Comparison of ENCODE assay signal across 8 cellular contexts in the genomic region with DNA sequence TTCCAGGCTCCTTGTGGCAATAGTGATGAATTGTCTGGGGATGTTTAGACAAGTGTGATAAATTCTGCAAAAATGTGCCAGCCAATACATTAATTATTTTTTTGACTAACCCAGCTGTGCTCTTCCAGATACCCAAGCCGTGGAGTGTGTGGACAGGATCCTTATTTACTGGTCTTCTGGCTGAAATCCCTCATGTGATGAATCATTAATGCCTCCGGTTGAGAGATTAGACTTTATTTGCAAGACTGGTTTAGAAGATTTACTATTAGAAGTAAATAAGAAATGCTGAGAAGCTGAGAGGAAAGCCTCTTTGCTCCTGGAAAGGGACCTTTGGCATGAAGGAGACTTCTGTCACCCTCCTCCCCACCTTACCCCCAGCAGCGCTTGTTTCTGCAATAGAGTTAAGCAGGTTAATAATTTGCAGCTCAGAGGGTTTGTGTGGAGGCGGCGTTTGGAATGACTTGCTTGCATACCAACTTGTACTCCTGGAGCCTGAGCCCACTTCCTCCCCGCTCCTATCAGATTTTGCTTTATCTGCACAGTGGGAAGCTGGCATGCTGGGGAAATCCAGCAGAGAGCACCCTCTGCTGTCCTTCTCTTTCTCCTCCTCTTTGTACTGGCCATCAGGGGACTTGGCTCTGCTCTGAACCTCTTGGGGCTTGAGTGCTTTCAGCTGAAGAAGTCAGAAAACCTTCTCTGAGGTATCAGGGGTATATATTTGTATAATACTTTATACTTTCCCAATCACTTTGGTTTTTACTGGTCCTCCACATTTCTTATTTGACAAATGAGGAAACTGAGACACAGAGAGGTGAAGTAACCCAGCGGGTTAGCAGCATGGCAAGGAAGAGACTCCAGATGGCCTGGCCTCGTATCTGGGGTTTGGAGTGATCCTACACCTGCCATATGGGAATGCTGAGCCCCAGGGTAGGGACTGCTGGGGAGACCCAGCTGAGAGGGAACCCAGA. TPM values are rescaled to one million over a fixed set of nuclear protein-coding genes. Genes with fewer than 3 reads are reported as not detected.
DNase-seq lines count a peak whose midpoint lies in the region; ATAC-seq and TF ChIP-seq lines count a peak whose summit lies in the region.

No MANE protein-coding gene starts in this region.

- TF ChIP-seq CTCF in IMR-90 (conservative IDR thresholded peaks at IDR 0.05; ENCODE audit: low read depth, low read length) (peak; percentile 74), cardiac muscle cell (IDR thresholded peaks at IDR 0.05; ENCODE audit: low read depth, low read length) (peak; percentile 63)

- H3K9me3 ChIP-seq in IMR-90 (ENCODE audit: control insufficient read depth, insufficient read depth, low read length) (no peaks in the 10 kb centered on the region), cardiac muscle cell (ENCODE audit: low read depth) (no peaks in the 10 kb centered on the region)

- POLR2A ChIA-PET in IMR-90 (lab: Charles Lee; ENCODE audit: unreplicated experiment) = no interaction called here

- H3K27me3 ChIP-seq in IMR-90 (ENCODE audit: control insufficient read depth, insufficient read depth, low read length) = peaks cover 20% of the 10 kb centered on the region
- H3K27me3 ChIP-seq in cardiac muscle cell = no peaks in the 10 kb centered on the region

- H3K56ac ChIP-seq in IMR-90 (ENCODE audit: extremely low read depth, insufficient read depth, low read length) = no peak overlapping the region

- intact Hi-C loops in IMR-90 (cut with micrococcal nuclease) = loop anchor here (1.0 to 10.0 kb wide), 5 partner anchors 47 to 663 kb away; no protein-coding TSS in a partner anchor

- in situ Hi-C loops in IMR-90 (cut with MboI; ENCODE audit: low sequenced_read_pairs) = loop anchor here (25.0 kb wide), 1 partner anchor 204 kb away; no protein-coding TSS in a partner anchor

- H3K27ac ChIP-seq in IMR-90 (ENCODE audit: insufficient read depth, low read length) (no peak overlapping the region), cardiac muscle cell (no peak overlapping the region)

- H4K20me1 ChIP-seq in IMR-90 (ENCODE audit: insufficient read depth, low read length) = peaks cover 4% of the 10 kb centered on the region; the same call in 1 of the 2 replicates

- H2AK5ac ChIP-seq in IMR-90 (ENCODE audit: low read depth, low read length) = peak overlapping the region; percentile 40; the same call in 1 of the 2 replicates

- no peak overlapping the region for H4K8ac ChIP-seq in IMR-90 (ENCODE audit: low read depth in 2 of 2, low read length in 2 of 2)

- no peak overlapping the region for H2AK9ac ChIP-seq in IMR-90 (replicated peaks; ENCODE audit: low read depth, low read length, poor library complexity)

- TF ChIP-seq POLR2A in IMR-90 (IDR thresholded peaks at IDR 0.05; ENCODE audit: low read depth, low read length) = no peak

- peak overlapping the region; percentile 60 for H3K4me2 ChIP-seq in IMR-90 (ENCODE audit: low read depth, low read length)

- no peak overlapping the region for H3K9ac ChIP-seq in IMR-90 (ENCODE audit: low read depth, low read length)

- no peak overlapping the region for H2BK15ac ChIP-seq in IMR-90 (ENCODE audit: low read depth, low read length)

- H3K4me1 ChIP-seq in IMR-90 (ENCODE audit: control insufficient read depth, insufficient read depth, low read length) (peaks cover 7% of the 10 kb centered on the region), cardiac muscle cell (ENCODE audit: low read depth) (peaks cover 4% of the 10 kb centered on the region)

- DNase-seq in DMS153 treated with DMSO at 0.1 percent for 48 hours (lab: John Stamatoyannopoulos, UW; ENCODE audit: unreplicated experiment) (peak; percentile 14), IMR-90 (peak; percentile 75), UCSD-AML1 (lab: John Stamatoyannopoulos, UW; ENCODE audit: unreplicated experiment) (peak; percentile 42), cardiac muscle cell (ENCODE audit: low read depth in 1 of 2, low spot score in 1 of 2) (peak; percentile 64 to 73), renal cortical epithelial cell (ENCODE audit: low read depth) (peak; percentile 100)
- DNase-seq in stimulated activated naive CD4-positive, alpha-beta T cell (lab: John Stamatoyannopoulos, UW) = no peak

- no peak overlapping the region for H4K5ac ChIP-seq in IMR-90 (ENCODE audit: low read depth, low read length)

- WGBS in IMR-90 (ENCODE audit: extremely low coverage in 2 of 2, insufficient read length in 1 of 2), 2 experiments = no CpG with 5 or more reads among the region's 8 CpGs

- no peak overlapping the region for H3K23ac ChIP-seq in IMR-90 (ENCODE audit: low read depth, low read length)

- H3K4me3 ChIP-seq in IMR-90 (ENCODE audit: insufficient read depth, low read depth, low read length) = no peak overlapping the region
- H3K4me3 ChIP-seq in cardiac muscle cell = no peak overlapping the region

- H2AFZ ChIP-seq in IMR-90 (replicated peaks; ENCODE audit: low read length, poor library complexity) = peak overlapping the region; percentile 34

- H2BK5ac ChIP-seq in IMR-90 (ENCODE audit: low read depth, low read length, poor library complexity, severe bottlenecking) = no peak overlapping the region

- no peak overlapping the region for H3K18ac ChIP-seq in IMR-90 (ENCODE audit: low read depth, low read length)

- TF ChIP-seq RAD21 in IMR-90 (IDR thresholded peaks at IDR 0.05; ENCODE audit: low read length) = peak; percentile 79

- CTCF ChIA-PET in IMR-90 (lab: Yijun Ruan, JAX) = interaction anchor here (0.5 to 1.6 kb wide), 13 partner anchors 10 to 205 kb away, joined by 3 to 10 read pairs (median 4); no protein-coding TSS in a partner anchor

- dilution Hi-C loops in IMR-90 (cut with HindIII; ENCODE audit: low sequenced_read_pairs, unreplicated experiment) = no loop called here

- ATAC-seq in IMR-90 (ENCODE audit: low read depth) (peak; percentile 95), esophagus mucosa (no peak)
- ATAC-seq in activated CD4-positive, CD25-positive, alpha-beta regulatory T cell treated with anti-CD3 and anti-CD28 coated beads, Interleukin-2, amount 50 U/mL, for 24 hours = no peak

- no peak overlapping the region for H4K91ac ChIP-seq in IMR-90 (ENCODE audit: insufficient read depth, low read depth, low read length)

- 0 out of 2 replicates have a peak overlapping the region, but pooled peaks have one; percentile 28 for H3K14ac ChIP-seq in IMR-90 (replicated peaks; ENCODE audit: low read depth, low read length)

- no peak overlapping the region for H2BK120ac ChIP-seq in IMR-90 (ENCODE audit: low read depth, low read length)

- no peak overlapping the region for H2BK20ac ChIP-seq in IMR-90 (ENCODE audit: low read depth, low read length)

- H3K79me1 ChIP-seq in IMR-90 (ENCODE audit: low read depth in 1 of 2, low read length in 2 of 2) = no peaks in the 10 kb centered on the region

- peak overlapping the region; percentile 40; the same call in 1 of the 2 replicates for H3K4ac ChIP-seq in IMR-90 (ENCODE audit: low read depth, low read length)

- H3K9me1 ChIP-seq in IMR-90 (ENCODE audit: insufficient read depth, low read length) = peaks cover 6% of the 10 kb centered on the region; the same call in 1 of the 2 replicates

- no peaks in the 10 kb centered on the region for H3K36me3 ChIP-seq in IMR-90 (ENCODE audit: control insufficient read depth, insufficient read depth, low read length)
- H3K36me3 ChIP-seq in cardiac muscle cell = no peaks in the 10 kb centered on the region

- BruUV-seq in IMR-90 (replicated peaks; lab: Mats Ljungman, UMichigan) = no TSS peak

TF ChIP-seq in IMR-90, 13 proteins besides CTCF, POLR2A, EP300 and RAD21:
- peak; percentile 81 for TF ChIP-seq SMC3 (IDR thresholded peaks at IDR 0.05; ENCODE audit: low read depth, low read length)
- TF ChIP-seq BHLHE40 (IDR thresholded peaks at IDR 0.05; ENCODE audit: low read depth, low read length) = peak; percentile 7; the same call in 1 of the 2 replicates
- no peak for TF ChIP-seq NFE2L2 (IDR thresholded peaks at IDR 0.05; ENCODE audit: low read depth, low read length)
- peak; percentile 36; the same call in 1 of the 2 replicates for TF ChIP-seq MAFK (IDR thresholded peaks at IDR 0.05; ENCODE audit: low read depth, low read length)
- TF ChIP-seq CHD1 (IDR thresholded peaks at IDR 0.05; ENCODE audit: low read depth, low read length) = no peak
TF ChIP-seq in IMR-90: peak in this region for 3.

RNA-seq across cellular contexts. Expression of gene SLC3A1, which starts 16.3 kb away (rescaled TPM):
- total RNA-seq in IMR-90 (2012; rRNA removed) (not detected in 2 replicates), cardiac muscle cell (not detected in 2 replicates), renal cortical epithelial cell (9.0 and 58.3 TPM in 2 replicates), esophagus mucosa (not detected)
- polyA plus RNA-seq in IMR-90 (2012; rRNA removed) (not detected in 2 replicates), cardiac muscle cell (0.43 and 0.55 TPM in 2 replicates)
- not detected in 2 replicates for polyA plus RNA-seq in IMR-90 (2012; cell fraction: cytosol; rRNA removed)
- polyA plus RNA-seq in IMR-90 (2012; cell fraction: nucleus; rRNA removed; ENCODE audit: low replicate concordance) = not detected in 2 replicates

Comparison
In these comparisons a context has a peak if more than half of its experiments do, and no peak if none do; other contexts are left out.
1. DNase-seq: peak in DMS153 treated with DMSO at 0.1 percent for 48 hours (single experiment), IMR-90 (single experiment), UCSD-AML1 (single experiment), cardiac muscle cell (2 of 2) and renal cortical epithelial cell (single experiment); none in stimulated activated naive CD4-positive, alpha-beta T cell (0 of 6).
2. RNA of gene SLC3A1, which starts 16.3 kb away (total RNA-seq): 9.0 to 58.3 TPM in renal cortical epithelial cell; not detected in IMR-90, not detected in cardiac muscle cell and not detected in esophagus mucosa (single experiment); every median in the first group is over 10 times any median in the second.